In the genomic region with DNA sequence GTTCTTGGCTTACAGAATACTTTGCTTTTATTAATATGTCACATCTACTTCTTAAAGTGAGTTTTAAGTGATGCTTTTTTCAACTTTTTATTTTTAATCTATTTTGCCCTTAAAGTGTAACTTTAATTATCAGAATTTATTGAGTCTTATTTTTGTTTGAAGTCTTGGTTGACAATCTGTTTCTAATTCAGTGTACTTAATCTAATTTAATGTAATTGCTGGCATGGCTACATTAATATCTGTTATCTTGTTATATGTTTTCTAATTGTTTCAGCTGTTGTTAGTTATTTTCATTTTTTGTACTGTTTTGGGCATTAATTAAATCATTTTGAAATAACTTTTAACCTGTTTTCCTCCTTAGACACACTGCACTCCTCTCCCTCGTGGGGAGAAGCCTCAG, we compare ENCODE assay signal across 25 cellular contexts.
"Had no signal": no experiment of that assay in that cellular context is flagged by ENCODE, and none has a peak within 500 bp of the region (broad histone marks: within the 10 kb centered on the region; RNA-seq: fewer than 3 reads in every experiment).

No MANE protein-coding gene starts in this region.

- H2AFZ ChIP-seq: neural progenitor cell, parathyroid adenoma had no signal

- FAIRE-seq: small intestine, urothelium cell line had no signal

- H3K9ac ChIP-seq: neural progenitor cell, parathyroid adenoma had no signal

- H3K4me1 ChIP-seq: neural progenitor cell, parathyroid adenoma, psoas muscle, right lobe of liver, sigmoid colon, stomach, thyroid gland, tibial nerve, upper lobe of left lung, vagina had no signal

- H3K9me3 ChIP-seq: ovary, psoas muscle, right lobe of liver, sigmoid colon, stomach, thoracic aorta, thyroid gland, tibial nerve, vagina had no signal

- ATAC-seq: psoas muscle; right cardiac atrium; right lobe of liver; stimulated activated effector memory CD8-positive, alpha-beta T cell treated with anti-CD3 and anti-CD28 coated beads, Interleukin-12 subunit alpha, Interleukin-12 subunit beta, amount 100 ng/mL, for 72 hours; stimulated activated naive B cell treated with anti-CD40 and anti-IgM and Interleukin-4, amounts not matched to agents 10 μg/mL and 1 μg/mL and 100 μg/mL, for 72 hours had no signal

- H3K79me2 ChIP-seq: parathyroid adenoma had no signal

- H3K27ac ChIP-seq: neural progenitor cell, ovary, parathyroid adenoma, psoas muscle, right lobe of liver, sigmoid colon, stomach, thoracic aorta, thyroid gland, tibial nerve, upper lobe of left lung, vagina had no signal

- H3K36me3 ChIP-seq: neural progenitor cell, ovary, right lobe of liver, sigmoid colon, stomach, thoracic aorta, thyroid gland, tibial nerve, upper lobe of left lung, vagina had no signal

- H3K27me3 ChIP-seq: neural progenitor cell, ovary, right lobe of liver, sigmoid colon, stomach, thyroid gland, tibial nerve, upper lobe of left lung, vagina had no signal

- H3K4me3 ChIP-seq: neural progenitor cell, ovary, psoas muscle, right lobe of liver, sigmoid colon, stomach, thoracic aorta, thyroid gland, tibial nerve, upper lobe of left lung, vagina had no signal

- H3K4me2 ChIP-seq: neural progenitor cell had no signal

- DNase-seq: occipital lobe; ovary; posterior cingulate gyrus; psoas muscle; right cardiac atrium; right lobe of liver; sigmoid colon; small intestine; stimulated activated CD4-positive, alpha-beta T cell treated with anti-CD3 and anti-CD28 coated beads, Interleukin-15, amount 100 ng/mL, for 24 hours; stimulated activated CD4-positive, alpha-beta T cell treated with anti-CD3 and anti-CD28 coated beads, Interleukin-2, amount 100 ng/mL, for 24 hours; stimulated activated CD4-positive, alpha-beta T cell treated with anti-CD3 and anti-CD28 coated beads, Interleukin-2, amount 100 ng/mL, for 48 hours; stimulated activated CD4-positive, alpha-beta T cell treated with anti-CD3 and anti-CD28 coated beads, Interleukin-4, amount 100 ng/mL, for 24 hours; stimulated activated naive B cell treated with anti-CD40 and anti-IgM and Interleukin-4, amounts not matched to agents 10 μg/mL and 1 μg/mL and 100 μg/mL, for 72 hours; stimulated activated naive CD4-positive, alpha-beta T cell treated with Interleukin-2 at 50 U/mL for 16 hours; stomach; thyroid gland; trophoblast cell; upper lobe of left lung had no signal
